ENCODE assay signal across 2 cellular contexts in genomic region chr4:186167605-186168004, GRCh38.
TF ChIP-seq lines count a peak whose summit lies in the region.

No MANE protein-coding gene starts in this region.

TF ChIP-seq in liver, 16 proteins besides CTCF, POLR2A, EP300 and RAD21:
- no peak for TF ChIP-seq TAF1 (conservative IDR thresholded peaks at IDR 0.05)
- TF ChIP-seq SP1 (IDR thresholded peaks at IDR 0.05) = no peak
- TF ChIP-seq MAX (IDR thresholded peaks at IDR 0.05) = no peak
- no peak for TF ChIP-seq GABPA (IDR thresholded peaks at IDR 0.05 in 1 of 2, conservative IDR thresholded peaks at IDR 0.05 in 1 of 2)
- TF ChIP-seq HNF4G (IDR thresholded peaks at IDR 0.05) = no peak
- no peak for TF ChIP-seq YY1 (IDR thresholded peaks at IDR 0.05)
- no peak for TF ChIP-seq RXRA (IDR thresholded peaks at IDR 0.05)
- TF ChIP-seq, protein P1, sequence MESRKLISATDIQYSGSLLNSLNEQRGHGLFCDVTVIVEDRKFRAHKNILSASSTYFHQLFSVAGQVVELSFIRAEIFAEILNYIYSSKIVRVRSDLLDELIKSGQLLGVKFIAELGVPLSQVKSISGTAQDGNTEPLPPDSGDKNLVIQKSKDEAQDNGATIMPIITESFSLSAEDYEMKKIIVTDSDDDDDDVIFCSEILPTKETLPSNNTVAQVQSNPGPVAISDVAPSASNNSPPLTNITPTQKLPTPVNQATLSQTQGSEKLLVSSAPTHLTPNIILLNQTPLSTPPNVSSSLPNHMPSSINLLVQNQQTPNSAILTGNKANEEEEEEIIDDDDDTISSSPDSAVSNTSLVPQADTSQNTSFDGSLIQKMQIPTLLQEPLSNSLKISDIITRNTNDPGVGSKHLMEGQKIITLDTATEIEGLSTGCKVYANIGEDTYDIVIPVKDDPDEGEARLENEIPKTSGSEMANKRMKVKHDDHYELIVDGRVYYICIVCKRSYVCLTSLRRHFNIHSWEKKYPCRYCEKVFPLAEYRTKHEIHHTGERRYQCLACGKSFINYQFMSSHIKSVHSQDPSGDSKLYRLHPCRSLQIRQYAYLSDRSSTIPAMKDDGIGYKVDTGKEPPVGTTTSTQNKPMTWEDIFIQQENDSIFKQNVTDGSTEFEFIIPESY (IDR thresholded peaks at IDR 0.05) = no peak

TF ChIP-seq in HepG2, 621 proteins besides CTCF, POLR2A, EP300 and RAD21:
- TF ChIP-seq NR1H2 (CRISPR knock-in tag; IDR thresholded peaks at IDR 0.05; ENCODE audit: borderline replicate concordance, low read depth) (no peak), ZFP36L2 (CRISPR knock-in tag; IDR thresholded peaks at IDR 0.05) (no peak), ATF7 (IDR thresholded peaks at IDR 0.05) (no peak), ATF7 (CRISPR knock-in tag; IDR thresholded peaks at IDR 0.05) (no peak), STAT6 (CRISPR knock-in tag; IDR thresholded peaks at IDR 0.05; ENCODE audit: borderline replicate concordance) (no peak), MXI1 (IDR thresholded peaks at IDR 0.05; ENCODE audit: borderline replicate concordance, low read depth, low read length) (no peak)
- TF ChIP-seq, protein P2, sequence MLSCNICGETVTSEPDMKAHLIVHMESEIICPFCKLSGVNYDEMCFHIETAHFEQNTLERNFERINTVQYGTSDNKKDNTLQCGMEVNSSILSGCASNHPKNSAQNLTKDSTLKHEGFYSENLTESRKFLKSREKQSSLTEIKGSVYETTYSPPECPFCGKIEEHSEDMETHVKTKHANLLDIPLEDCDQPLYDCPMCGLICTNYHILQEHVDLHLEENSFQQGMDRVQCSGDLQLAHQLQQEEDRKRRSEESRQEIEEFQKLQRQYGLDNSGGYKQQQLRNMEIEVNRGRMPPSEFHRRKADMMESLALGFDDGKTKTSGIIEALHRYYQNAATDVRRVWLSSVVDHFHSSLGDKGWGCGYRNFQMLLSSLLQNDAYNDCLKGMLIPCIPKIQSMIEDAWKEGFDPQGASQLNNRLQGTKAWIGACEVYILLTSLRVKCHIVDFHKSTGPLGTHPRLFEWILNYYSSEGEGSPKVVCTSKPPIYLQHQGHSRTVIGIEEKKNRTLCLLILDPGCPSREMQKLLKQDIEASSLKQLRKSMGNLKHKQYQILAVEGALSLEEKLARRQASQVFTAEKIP (CRISPR knock-in tag; IDR thresholded peaks at IDR 0.05; ENCODE audit: borderline replicate concordance) = no peak
